Comparison of ENCODE assay signal across 1 cellular context in the genomic region with DNA sequence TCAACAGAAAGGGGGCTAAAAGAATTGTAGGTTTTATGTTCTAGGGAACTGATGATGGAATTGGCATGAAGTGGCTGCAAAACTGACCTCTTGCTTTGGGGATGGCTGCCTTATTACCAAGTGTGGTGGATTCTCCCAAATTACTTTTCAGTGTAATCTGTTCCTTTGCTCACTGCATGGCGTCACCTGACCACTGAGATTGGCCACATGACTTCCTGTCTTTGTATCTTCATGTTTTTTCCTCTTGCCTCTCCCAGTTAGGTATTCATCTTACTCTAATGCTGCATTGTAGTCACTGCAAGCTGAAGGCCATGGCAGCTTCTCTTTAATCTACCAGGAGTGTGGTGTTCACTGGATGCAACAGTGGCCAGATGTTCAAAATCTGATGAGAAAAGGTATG.
TF ChIP-seq lines count a peak whose summit lies in the region.

No MANE protein-coding gene starts in this region.

TF ChIP-seq in GM23338, 12 proteins besides CTCF, POLR2A, EP300 and RAD21 (continued from another document):
- TF ChIP-seq REST (IDR thresholded peaks at IDR 0.05; ENCODE audit: unreplicated experiment), result no peak
- TF ChIP-seq POLR2AphosphoS5 (IDR thresholded peaks at IDR 0.05; ENCODE audit: low read depth), result no peak
- TF ChIP-seq ZNF331 (CRISPR knock-in tag; IDR thresholded peaks at IDR 0.05; ENCODE audit: low read depth), result no peak
- TF ChIP-seq, protein P1, sequence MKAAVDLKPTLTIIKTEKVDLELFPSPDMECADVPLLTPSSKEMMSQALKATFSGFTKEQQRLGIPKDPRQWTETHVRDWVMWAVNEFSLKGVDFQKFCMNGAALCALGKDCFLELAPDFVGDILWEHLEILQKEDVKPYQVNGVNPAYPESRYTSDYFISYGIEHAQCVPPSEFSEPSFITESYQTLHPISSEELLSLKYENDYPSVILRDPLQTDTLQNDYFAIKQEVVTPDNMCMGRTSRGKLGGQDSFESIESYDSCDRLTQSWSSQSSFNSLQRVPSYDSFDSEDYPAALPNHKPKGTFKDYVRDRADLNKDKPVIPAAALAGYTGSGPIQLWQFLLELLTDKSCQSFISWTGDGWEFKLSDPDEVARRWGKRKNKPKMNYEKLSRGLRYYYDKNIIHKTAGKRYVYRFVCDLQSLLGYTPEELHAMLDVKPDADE (IDR thresholded peaks at IDR 0.05), result no peak
- TF ChIP-seq STAT1 (IDR thresholded peaks at IDR 0.05; ENCODE audit: unreplicated experiment), result no peak
- TF ChIP-seq ZNF114 (CRISPR knock-in tag; IDR thresholded peaks at IDR 0.05), result no peak
